Comparison of ENCODE assay signal across 1 cellular context in genomic region chr14:24491586-24492408, GRCh38.
TF ChIP-seq lines count a peak whose summit lies in the region.
"Not testable (repeated sequence)": the region's sequence is repeated elsewhere in the genome, so short reads cannot be mapped to it uniquely, and the experiment has no call there.

No MANE protein-coding gene starts in this region.

TF ChIP-seq in HepG2, 621 proteins besides CTCF, POLR2A, EP300 and RAD21 (continued from another document and continues in another):
- TF ChIP-seq SP5 (CRISPR knock-in tag; IDR thresholded peaks at IDR 0.05; ENCODE audit: borderline replicate concordance, low read depth) (0 out of 2 replicates have a peak, but pooled peaks have one; percentile 18), YY1 (IDR thresholded peaks at IDR 0.05; ENCODE audit: insufficient read depth, insufficient replicate concordance, low read depth, low read length) (peak; percentile 76), ZMYM4 (CRISPR knock-in tag; IDR thresholded peaks at IDR 0.05) (peak; percentile 62), MAZ (CRISPR knock-in tag; IDR thresholded peaks at IDR 0.05; ENCODE audit: low read depth) (peak; percentile 76), TEAD3 (CRISPR knock-in tag; optimal IDR thresholded peaks at IDR 0.05; ENCODE audit: borderline replicate concordance) (peak; percentile 9), THAP9 (CRISPR knock-in tag; IDR thresholded peaks at IDR 0.05; ENCODE audit: borderline replicate concordance) (peak; percentile 61; the same call in 1 of the 2 replicates), RARA (CRISPR knock-in tag; IDR thresholded peaks at IDR 0.05) (0 out of 2 replicates have a peak, but pooled peaks have one; percentile 5), NFKB2 (CRISPR knock-in tag; IDR thresholded peaks at IDR 0.05; ENCODE audit: borderline replicate concordance) (peak; percentile 50; the same call in 1 of the 2 replicates), SIX4 (CRISPR knock-in tag; IDR thresholded peaks at IDR 0.05) (0 out of 2 replicates have a peak, but pooled peaks have one; percentile 30), SALL1 (CRISPR knock-in tag; IDR thresholded peaks at IDR 0.05) (peak; percentile 55; the same call in 1 of the 2 replicates), ZNF768 (CRISPR knock-in tag; IDR thresholded peaks at IDR 0.05) (peak; percentile 42; the same call in 1 of the 2 replicates), ZHX1 (CRISPR knock-in tag; IDR thresholded peaks at IDR 0.05; ENCODE audit: low read depth) (0 out of 2 replicates have a peak, but pooled peaks have one; percentile 59), NRL (CRISPR knock-in tag; IDR thresholded peaks at IDR 0.05; ENCODE audit: borderline replicate concordance) (peak; percentile 83; the same call in 1 of the 2 replicates), CEBPB (IDR thresholded peaks at IDR 0.05; ENCODE audit: borderline replicate concordance, low read depth, low read length) (peak; percentile 73), RXRA (CRISPR knock-in tag; IDR thresholded peaks at IDR 0.05) (peak; percentile 38; the same call in 1 of the 2 replicates), HIVEP1 (CRISPR knock-in tag; IDR thresholded peaks at IDR 0.05) (peak; percentile 64; the same call in 1 of the 2 replicates), IRX3 (CRISPR knock-in tag; IDR thresholded peaks at IDR 0.05; ENCODE audit: borderline replicate concordance, low read depth) (0 out of 2 replicates have a peak, but pooled peaks have one; percentile 47), ZNF687 (CRISPR knock-in tag; IDR thresholded peaks at IDR 0.05) (peak; percentile 50), ZBTB40 (CRISPR knock-in tag; IDR thresholded peaks at IDR 0.05) (peak; percentile 79), KLF6 (CRISPR knock-in tag; IDR thresholded peaks at IDR 0.05) (0 out of 2 replicates have a peak, but pooled peaks have one; percentile 19), ZNF777 (CRISPR knock-in tag; IDR thresholded peaks at IDR 0.05) (peak; percentile 71; the same call in 1 of the 2 replicates), KDM2A (CRISPR knock-in tag; IDR thresholded peaks at IDR 0.05; ENCODE audit: borderline replicate concordance, low read depth) (peak; percentile 42; the same call in 1 of the 2 replicates), ZNF772 (CRISPR knock-in tag; IDR thresholded peaks at IDR 0.05) (peak; percentile 81)
- not testable (repeated sequence) for TF ChIP-seq MAZ (IDR thresholded peaks at IDR 0.05; ENCODE audit: borderline replicate concordance, low read depth, low read length); ZBTB40 (IDR thresholded peaks at IDR 0.05)
- TF ChIP-seq, protein P1, sequence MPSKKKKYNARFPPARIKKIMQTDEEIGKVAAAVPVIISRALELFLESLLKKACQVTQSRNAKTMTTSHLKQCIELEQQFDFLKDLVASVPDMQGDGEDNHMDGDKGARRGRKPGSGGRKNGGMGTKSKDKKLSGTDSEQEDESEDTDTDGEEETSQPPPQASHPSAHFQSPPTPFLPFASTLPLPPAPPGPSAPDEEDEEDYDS (CRISPR knock-in tag; IDR thresholded peaks at IDR 0.05): peak; percentile 24; the same call in 1 of the 2 replicates
- TF ChIP-seq, protein P2, sequence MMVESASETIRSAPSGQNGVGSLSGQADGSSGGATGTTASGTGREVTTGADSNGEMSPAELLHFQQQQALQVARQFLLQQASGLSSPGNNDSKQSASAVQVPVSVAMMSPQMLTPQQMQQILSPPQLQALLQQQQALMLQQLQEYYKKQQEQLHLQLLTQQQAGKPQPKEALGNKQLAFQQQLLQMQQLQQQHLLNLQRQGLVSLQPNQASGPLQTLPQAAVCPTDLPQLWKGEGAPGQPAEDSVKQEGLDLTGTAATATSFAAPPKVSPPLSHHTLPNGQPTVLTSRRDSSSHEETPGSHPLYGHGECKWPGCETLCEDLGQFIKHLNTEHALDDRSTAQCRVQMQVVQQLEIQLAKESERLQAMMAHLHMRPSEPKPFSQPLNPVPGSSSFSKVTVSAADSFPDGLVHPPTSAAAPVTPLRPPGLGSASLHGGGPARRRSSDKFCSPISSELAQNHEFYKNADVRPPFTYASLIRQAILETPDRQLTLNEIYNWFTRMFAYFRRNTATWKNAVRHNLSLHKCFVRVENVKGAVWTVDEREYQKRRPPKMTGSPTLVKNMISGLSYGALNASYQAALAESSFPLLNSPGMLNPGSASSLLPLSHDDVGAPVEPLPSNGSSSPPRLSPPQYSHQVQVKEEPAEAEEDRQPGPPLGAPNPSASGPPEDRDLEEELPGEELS (CRISPR knock-in tag; IDR thresholded peaks at IDR 0.05): 0 out of 2 replicates have a peak, but pooled peaks have one; percentile 36
- TF ChIP-seq, protein P3, sequence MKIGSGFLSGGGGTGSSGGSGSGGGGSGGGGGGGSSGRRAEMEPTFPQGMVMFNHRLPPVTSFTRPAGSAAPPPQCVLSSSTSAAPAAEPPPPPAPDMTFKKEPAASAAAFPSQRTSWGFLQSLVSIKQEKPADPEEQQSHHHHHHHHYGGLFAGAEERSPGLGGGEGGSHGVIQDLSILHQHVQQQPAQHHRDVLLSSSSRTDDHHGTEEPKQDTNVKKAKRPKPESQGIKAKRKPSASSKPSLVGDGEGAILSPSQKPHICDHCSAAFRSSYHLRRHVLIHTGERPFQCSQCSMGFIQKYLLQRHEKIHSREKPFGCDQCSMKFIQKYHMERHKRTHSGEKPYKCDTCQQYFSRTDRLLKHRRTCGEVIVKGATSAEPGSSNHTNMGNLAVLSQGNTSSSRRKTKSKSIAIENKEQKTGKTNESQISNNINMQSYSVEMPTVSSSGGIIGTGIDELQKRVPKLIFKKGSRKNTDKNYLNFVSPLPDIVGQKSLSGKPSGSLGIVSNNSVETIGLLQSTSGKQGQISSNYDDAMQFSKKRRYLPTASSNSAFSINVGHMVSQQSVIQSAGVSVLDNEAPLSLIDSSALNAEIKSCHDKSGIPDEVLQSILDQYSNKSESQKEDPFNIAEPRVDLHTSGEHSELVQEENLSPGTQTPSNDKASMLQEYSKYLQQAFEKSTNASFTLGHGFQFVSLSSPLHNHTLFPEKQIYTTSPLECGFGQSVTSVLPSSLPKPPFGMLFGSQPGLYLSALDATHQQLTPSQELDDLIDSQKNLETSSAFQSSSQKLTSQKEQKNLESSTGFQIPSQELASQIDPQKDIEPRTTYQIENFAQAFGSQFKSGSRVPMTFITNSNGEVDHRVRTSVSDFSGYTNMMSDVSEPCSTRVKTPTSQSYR (CRISPR knock-in tag; IDR thresholded peaks at IDR 0.05; ENCODE audit: borderline replicate concordance): peak; percentile 84
